In genomic region chr5:115432691-115433090, GRCh38 we compare ENCODE assay signal across 13 cellular contexts.
DNase-seq lines count a peak whose midpoint lies in the region; ATAC-seq and TF ChIP-seq lines count a peak whose summit lies in the region.
"Had no signal": no experiment of that assay in that cellular context is flagged by ENCODE, and none has a peak within 500 bp of the region (broad histone marks: within the 10 kb centered on the region; RNA-seq: fewer than 3 reads in every experiment).

No MANE protein-coding gene starts in this region.

- H3K27me3 Mint-ChIP-seq in Calu3 (ENCODE audit: unreplicated experiment) = no peaks in the 10 kb centered on the region

- no peaks in the 10 kb centered on the region for H3K9me2 ChIP-seq in OCI-LY7 (ENCODE audit: insufficient read depth, low read length)

- H3K79me2 ChIP-seq in OCI-LY7 (ENCODE audit: insufficient read depth, low read depth, low read length) = no peaks in the 10 kb centered on the region

- H3K4me3 Mint-ChIP-seq in Calu3 (ENCODE audit: low read depth, unreplicated experiment) = no peak overlapping the region
- H3K4me3 Mint-ChIP-seq: activated CD8-positive, alpha-beta T cell treated with anti-CD3 and anti-CD28 coated beads for 36 hours had no signal

- H3K4me1 Mint-ChIP-seq in Calu3 (ENCODE audit: low read depth, unreplicated experiment) = peaks cover 73% of the 10 kb centered on the region

- BruUV-seq in Calu3 (replicated peaks; lab: Mats Ljungman, UMichigan) = no TSS peak
- BruUV-seq in OCI-LY7 (replicated peaks; lab: Mats Ljungman, UMichigan) = no TSS peak

- ATAC-seq in left lobe of liver (peak; percentile 34), HG02623 (IDR thresholded peaks at IDR 0.05; ENCODE audit: unreplicated experiment) (no peak)
- ATAC-seq: activated CD8-positive, alpha-beta T cell treated with anti-CD3 and anti-CD28 coated beads for 36 hours; foreskin keratinocyte had no signal

- no peak overlapping the region for H3K4me3 ChIP-seq in HAP-1
- H3K4me3 ChIP-seq in OCI-LY7 (ENCODE audit: low read depth, low read length, poor library complexity, severe bottlenecking) = no peak overlapping the region
- H3K4me3 ChIP-seq: ovary had no signal

- CTCF ChIA-PET in Calu3 (lab: Charles Lee) = no interaction called here
- CTCF ChIA-PET in OCI-LY7 (lab: Charles Lee; ENCODE audit: unreplicated experiment) = no interaction called here

- no peak overlapping the region for H2AFZ ChIP-seq in OCI-LY7 (ENCODE audit: low read length)

- H3K36me3 ChIP-seq in HAP-1 (replicated peaks) (no peaks in the 10 kb centered on the region), OCI-LY7 (ENCODE audit: insufficient read depth, low read length) (no peaks in the 10 kb centered on the region)
- H3K36me3 ChIP-seq: ovary had no signal

- H4K20me1 ChIP-seq in OCI-LY7 (ENCODE audit: insufficient read depth, low read length) = no peaks in the 10 kb centered on the region

- H3K27me3 ChIP-seq in HAP-1 (ENCODE audit: low read depth) = no peaks in the 10 kb centered on the region
- H3K27me3 ChIP-seq: foreskin keratinocyte, ovary had no signal

- intact Hi-C loops in Calu3 (cut with micrococcal nuclease; ENCODE audit: unreplicated experiment) (no loop called here), OCI-LY7 (cut with micrococcal nuclease; ENCODE audit: unreplicated experiment) (no loop called here)

- TF ChIP-seq CTCF in Calu3 (IDR thresholded peaks at IDR 0.05; ENCODE audit: unreplicated experiment) (no peak), OCI-LY7 (conservative IDR thresholded peaks at IDR 0.05; ENCODE audit: low read length) (no peak)

- H3K4me2 ChIP-seq in OCI-LY7 (ENCODE audit: low read length) = no peak overlapping the region

- H3K4me1 ChIP-seq in HAP-1 (peaks cover 5% of the 10 kb centered on the region; the same call in 1 of the 2 replicates), OCI-LY7 (ENCODE audit: insufficient read depth, low read length, poor library complexity, severe bottlenecking) (no peaks in the 10 kb centered on the region)

- H3K9me3 Mint-ChIP-seq in Calu3 (ENCODE audit: low read depth, unreplicated experiment) = no peaks in the 10 kb centered on the region

- POLR2A ChIA-PET in OCI-LY7 (lab: Charles Lee) = interaction anchor here (0.6 to 1.7 kb wide), 2 partner anchors 13 to 725 kb away, joined by 3 to 4 read pairs; no protein-coding TSS in a partner anchor

- in situ Hi-C loops in HAP-1 (cut with MboI; ENCODE audit: low sequenced_read_pairs) = no loop called here

- no peaks in the 10 kb centered on the region for H3K9me3 ChIP-seq in HAP-1
- H3K9me3 ChIP-seq in OCI-LY7 (ENCODE audit: low read length) = no peaks in the 10 kb centered on the region
- H3K9me3 ChIP-seq: ovary had no signal

- no peaks in the 10 kb centered on the region for H3K36me3 Mint-ChIP-seq in Calu3 (ENCODE audit: insufficient read depth, unreplicated experiment)

- H3K27ac ChIP-seq in OCI-LY7 (ENCODE audit: low read depth, low read length, poor library complexity, severe bottlenecking) = no peak overlapping the region
- H3K27ac ChIP-seq: foreskin keratinocyte, ovary had no signal

- no peak for DNase-seq in Calu3
- DNase-seq in NCI-H1105 treated with DMSO at 0.1 percent for 48 hours (lab: John Stamatoyannopoulos, UW) = peak; percentile 76
- DNase-seq in SHP77 (lab: John Stamatoyannopoulos, UW) = peak; percentile 66 to 71
- no peak for DNase-seq in left lobe of liver (ENCODE audit: low spot score)
- DNase-seq in HAP-1 (ENCODE audit: low spot score in 2 of 2) = no peak
- no peak for DNase-seq in AG08396 (ENCODE audit: low spot score)
- no peak for DNase-seq in OCI-LY7 (ENCODE audit: low spot score)
- DNase-seq: activated CD8-positive, alpha-beta T cell treated with anti-CD3 and anti-CD28 coated beads for 36 hours; foreskin keratinocyte; KG1; NCI-H2081 treated with DMSO at 0.1 percent for 48 hours; ovary had no signal

- peak overlapping the region; percentile 5 for H3K27ac Mint-ChIP-seq in Calu3 (ENCODE audit: unreplicated experiment)
- H3K27ac Mint-ChIP-seq: activated CD8-positive, alpha-beta T cell treated with anti-CD3 and anti-CD28 coated beads for 36 hours had no signal

Comparison
In these comparisons a context has a peak if more than half of its experiments do, and no peak if none do; other contexts are left out.
1. DNase-seq: peak in NCI-H1105 treated with DMSO at 0.1 percent for 48 hours (single experiment) and SHP77 (2 of 2); none in Calu3 (single experiment), left lobe of liver (single experiment), HAP-1 (0 of 2), AG08396 (single experiment) and OCI-LY7 (single experiment).